ENCODE assay signal across 22 cellular contexts in genomic region chr4:1653776-1654175, GRCh38.
"Had no signal": no experiment of that assay in that cellular context is flagged by ENCODE, and none has a peak within 500 bp of the region (broad histone marks: within the 10 kb centered on the region; RNA-seq: fewer than 3 reads in every experiment).

No MANE protein-coding gene starts in this region.

- H3K27me3 ChIP-seq: esophagus squamous epithelium, gastrocnemius medialis, heart right ventricle, left lung had no signal

- DNase-seq: dermis blood vessel endothelial cell; effector CD8-positive, alpha-beta T cell; effector memory CD8-positive, alpha-beta T cell; endodermal cell; erythroblast; esophagus squamous epithelium; foreskin fibroblast; foreskin melanocyte; gastrocnemius medialis; glutamatergic neuron; heart right ventricle; hippocampal formation; left cardiac atrium; left ventricle myocardium superior; lower lobe of right lung; mesenchymal stem cell; mucosa of descending colon; naive B cell had no signal

- H3K9me3 ChIP-seq: esophagus squamous epithelium, gastrocnemius medialis, heart right ventricle, left lung, lower lobe of right lung, mucosa of descending colon had no signal

- H3K4me3 ChIP-seq: coronary artery, esophagus squamous epithelium, gastrocnemius medialis, heart right ventricle, left lung, lower lobe of right lung, mucosa of descending colon had no signal

- H3K27ac ChIP-seq: coronary artery, epithelial cell of prostate, esophagus squamous epithelium, gastrocnemius medialis, heart right ventricle, left lung, lower lobe of right lung had no signal

- H3K4me1 ChIP-seq: esophagus squamous epithelium, gastrocnemius medialis, heart right ventricle, left lung, lower lobe of right lung had no signal

- H3K36me3 ChIP-seq: gastrocnemius medialis, heart right ventricle, lower lobe of right lung had no signal

- ATAC-seq: effector memory CD8-positive, alpha-beta T cell; esophagus mucosa; gastrocnemius medialis; left cardiac atrium; left lung; left ventricle myocardium superior; lower lobe of right lung; mucosa of descending colon had no signal
